In genomic region chr17:61399131-61400057, GRCh38 we compare ENCODE assay signal across 8 cellular contexts. TPM values are rescaled to one million over a fixed set of nuclear protein-coding genes. Genes with fewer than 3 reads are reported as not detected.
A peak's percentile ranks its signal among the peaks of the same experiment; 100 is the strongest.
DNase-seq lines count a peak whose midpoint lies in the region; ATAC-seq and TF ChIP-seq lines count a peak whose summit lies in the region.

TBX2 (plus strand) TSS chr17:61399843; CDS start chr17:61400177, 334 bp downstream.

- H3K4me3 Mint-ChIP-seq in activated CD4-positive, alpha-beta memory T cell treated with anti-CD3 and anti-CD28 coated beads for 36 hours = peak within 1 kb of the TSS; percentile 57

- TF ChIP-seq CTCF in AG09319 (IDR thresholded peaks at IDR 0.05; ENCODE audit: low read depth, low read length) (no peak; the same call in 1 of the 2 replicates), ovary (IDR thresholded peaks at IDR 0.05) (no peak)

- POLR2A ChIA-PET in activated CD4-positive, alpha-beta memory T cell treated with anti-CD3 and anti-CD28 coated beads for 36 hours (lab: Charles Lee) = no interaction called here

- intact Hi-C loops in activated CD4-positive, alpha-beta memory T cell treated with anti-CD3 and anti-CD28 coated beads for 36 hours (cut with micrococcal nuclease) = no loop called here
- intact Hi-C loops in Right ventricle myocardium inferior (cut with DNase I) (loop anchor here (10.0 kb wide), 1 partner anchor 145 kb away; no protein-coding TSS in a partner anchor), ovary (cut with DNase I) (loop anchor here (5.0 to 10.0 kb wide), 4 partner anchors 145 to 675 kb away; no protein-coding TSS in a partner anchor)

- CTCF ChIA-PET in activated CD4-positive, alpha-beta memory T cell treated with anti-CD3 and anti-CD28 coated beads for 36 hours (lab: Charles Lee) = interaction anchor here (0.9 to 1.5 kb wide), 4 partner anchors 9 to 428 kb away, joined by 3 to 4 read pairs (median 3); no protein-coding TSS in a partner anchor

- TF ChIP-seq EP300 in ovary (IDR thresholded peaks at IDR 0.05) = no peak

- H3K27me3 Mint-ChIP-seq in activated CD4-positive, alpha-beta memory T cell treated with anti-CD3 and anti-CD28 coated beads for 36 hours = peaks cover 61% of the 10 kb centered on the region

- peak within 1 kb of the TSS; percentile 58 for H3K4me3 ChIP-seq in ovary

- peak; percentile 79 for ATAC-seq in Right ventricle myocardium inferior

- peaks cover 3% of the 10 kb centered on the region for H3K4me1 ChIP-seq in ovary (ENCODE audit: insufficient read depth)

- TF ChIP-seq POLR2A in ovary (IDR thresholded peaks at IDR 0.05) = no peak

- H3K9me3 ChIP-seq in ovary = no peaks in the 10 kb centered on the region

- H3K36me3 ChIP-seq in ovary = no peaks in the 10 kb centered on the region

- DNase-seq in AG09319 (ENCODE audit: extremely low read depth, low read depth) (peak; percentile 98), HS-5 (ENCODE audit: low read depth) (peak; percentile 65), Right ventricle myocardium inferior (ENCODE audit: missing footprints) (peak; percentile 92), ovary (peak in 4 of 5 donors; percentile 27 to 76 (median 70)), NCI-H510A (lab: John Stamatoyannopoulos, UW) (no peak), COR-L47 (lab: John Stamatoyannopoulos, UW) (no peak), NCI-H345 treated with DMSO at 0.1 percent for 48 hours (lab: John Stamatoyannopoulos, UW; ENCODE audit: unreplicated experiment) (no peak)
- no peak for DNase-seq in activated CD4-positive, alpha-beta memory T cell treated with anti-CD3 and anti-CD28 coated beads for 36 hours

- 0 to 1% (median 1%) methylated on average over 62 to 97 of the region's 97 CpGs for WGBS in ovary, 3 donors

- no peaks in the 10 kb centered on the region for H3K9me3 Mint-ChIP-seq in activated CD4-positive, alpha-beta memory T cell treated with anti-CD3 and anti-CD28 coated beads for 36 hours

- peaks cover 39% of the 10 kb centered on the region for H3K4me1 Mint-ChIP-seq in activated CD4-positive, alpha-beta memory T cell treated with anti-CD3 and anti-CD28 coated beads for 36 hours (ENCODE audit: low read depth)

- no peak within 1 kb of the TSS for H3K27ac Mint-ChIP-seq in activated CD4-positive, alpha-beta memory T cell treated with anti-CD3 and anti-CD28 coated beads for 36 hours

- H3K27me3 ChIP-seq in ovary = peaks cover 8% of the 10 kb centered on the region

- no peaks in the 10 kb centered on the region for H3K36me3 Mint-ChIP-seq in activated CD4-positive, alpha-beta memory T cell treated with anti-CD3 and anti-CD28 coated beads for 36 hours

- H3K27ac ChIP-seq in ovary = peak within 1 kb of the TSS; percentile 13 to 38

RNA-seq across cellular contexts. Expression of gene TBX2, which starts in this region (rescaled TPM):
- under 1 TPM in 1 of 2 experiments, not detected in 1; 0.05 TPM for total RNA-seq in activated CD4-positive, alpha-beta memory T cell treated with anti-CD3 and anti-CD28 coated beads for 36 hours
- total RNA-seq in Right ventricle myocardium inferior (12.1 TPM), ovary (10 to 100 TPM in 4 of 7 donors, 1 to 10 TPM in 3; 5.6 to 22.2 (median 16.9) TPM)
- 10 to 100 TPM in 1 of 2 donors, 1 to 10 TPM in 1; 4.8 to 16.0 TPM for polyA plus RNA-seq in ovary

Comparison
In these comparisons a context has a peak if more than half of its experiments do, and no peak if none do; other contexts are left out.
1. RNA of gene TBX2 (total RNA-seq): 5.6 to 22.2 TPM in ovary and 12.1 TPM in Right ventricle myocardium inferior (single experiment); 0.05 TPM in activated CD4-positive, alpha-beta memory T cell treated with anti-CD3 and anti-CD28 coated beads for 36 hours; every median in the first group is over 4 times any median in the second.
2. DNase-seq: peak in AG09319 (single experiment), HS-5 (single experiment), Right ventricle myocardium inferior (single experiment) and ovary (4 of 5); none in activated CD4-positive, alpha-beta memory T cell treated with anti-CD3 and anti-CD28 coated beads for 36 hours (single experiment), NCI-H510A (single experiment), COR-L47 (single experiment) and NCI-H345 treated with DMSO at 0.1 percent for 48 hours (single experiment).